Comparison of ENCODE assay signal across 8 cellular contexts in the genomic region with DNA sequence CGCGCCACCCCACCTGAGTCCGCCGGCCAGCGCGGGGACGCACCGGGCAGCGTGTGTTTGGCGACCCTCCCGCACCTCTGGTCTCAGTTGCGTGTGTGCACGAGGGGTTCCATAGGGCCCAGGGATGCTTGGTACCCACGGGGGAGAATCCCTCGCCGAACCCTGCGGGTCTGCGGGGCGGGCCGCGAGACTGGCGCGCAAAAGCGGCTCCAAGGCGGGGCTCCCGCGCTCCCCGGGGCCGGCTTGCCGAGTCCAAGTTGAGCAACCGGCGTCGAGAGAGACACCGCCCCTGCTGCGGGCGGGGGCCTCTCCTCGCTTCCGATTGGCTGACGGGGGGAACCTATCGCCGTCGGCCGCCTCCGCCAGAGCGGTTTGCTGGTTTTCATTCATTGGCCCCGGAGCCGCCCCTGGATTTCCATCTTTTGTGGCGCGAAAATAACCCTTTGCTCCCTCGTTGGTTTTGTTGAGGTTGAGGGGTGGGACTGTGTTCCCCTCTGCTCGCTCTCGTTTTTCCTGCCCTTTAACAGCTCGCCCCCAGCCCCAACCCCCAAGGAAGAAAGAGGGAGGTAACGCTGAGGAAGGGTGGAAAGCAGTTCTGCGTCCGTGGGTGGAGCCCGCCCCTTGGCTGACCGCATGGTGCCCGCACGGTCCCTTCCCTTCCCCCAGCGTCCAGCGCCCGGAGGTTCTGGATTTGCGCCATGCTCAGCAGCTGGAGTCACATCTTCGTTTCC. TPM values are rescaled to one million over a fixed set of nuclear protein-coding genes. Genes with fewer than 3 reads are reported as not detected.
DNase-seq lines count a peak whose midpoint lies in the region; ATAC-seq and TF ChIP-seq lines count a peak whose summit lies in the region.

No MANE protein-coding gene starts in this region.

- ATAC-seq in HG03196 (IDR thresholded peaks at IDR 0.05; ENCODE audit: unreplicated experiment): peak; percentile 62

- peak; percentile 100 for DNase-seq in COLO668 (lab: John Stamatoyannopoulos, UW; ENCODE audit: unreplicated experiment)
- DNase-seq in GM19240 (ENCODE audit: insufficient read length, low spot score): peak; percentile 81
- DNase-seq in NCI-H2196 treated with DMSO at 0.1 percent for 48 hours (lab: John Stamatoyannopoulos, UW; ENCODE audit: unreplicated experiment): peak; percentile 96
- peak; percentile 88 for DNase-seq in epidermal melanocyte (ENCODE audit: insufficient read length, low spot score)
- peak; percentile 99 for DNase-seq in myocyte (ENCODE audit: low read depth)
- peak; percentile 98 for DNase-seq in type B pancreatic cell (ENCODE audit: extremely low spot score, unreplicated experiment)

- H3K4me1 Mint-ChIP-seq in type B pancreatic cell (ENCODE audit: unreplicated experiment): peaks cover 23% of the 10 kb centered on the region

- no peaks in the 10 kb centered on the region for H3K27me3 Mint-ChIP-seq in type B pancreatic cell

- H3K4me3 Mint-ChIP-seq in type B pancreatic cell: peak overlapping the region; percentile 97

- no peaks in the 10 kb centered on the region for H3K36me3 Mint-ChIP-seq in type B pancreatic cell

- peak overlapping the region; percentile 95 for H3K27ac Mint-ChIP-seq in type B pancreatic cell

- peak overlapping the region; percentile 76 for H3K4me3 ChIP-seq in WI38 (ENCODE audit: low read depth, low read length)

- no peak for TF ChIP-seq CTCF in WI38 (IDR thresholded peaks at IDR 0.05; ENCODE audit: low read depth, low read length)
- no peak for TF ChIP-seq CTCF in type B pancreatic cell (conservative IDR thresholded peaks at IDR 0.05)

- H3K9me3 Mint-ChIP-seq in type B pancreatic cell: no peaks in the 10 kb centered on the region

RNA-seq across cellular contexts. Expression of gene IGF2BP3, which starts 4.0 kb away (rescaled TPM):
- total RNA-seq in myocyte (23.4 and 28.0 TPM in 2 replicates), type B pancreatic cell (ENCODE audit: low replicate concordance) (99.3 and 107 TPM in 2 replicates)
- polyA plus RNA-seq in myocyte (2012): 9.0 TPM

RNA-seq across cellular contexts. Expression of gene TRA2A, which starts 57.5 kb away (rescaled TPM):
- total RNA-seq in myocyte (17.4 and 24.4 TPM in 2 replicates), type B pancreatic cell (ENCODE audit: low replicate concordance) (97.9 and 116 TPM in 2 replicates)
- polyA plus RNA-seq in myocyte (2012): 39.2 TPM

Comparison
In these comparisons a context has a peak if more than half of its experiments do, and no peak if none do; other contexts are left out.
1. Peak in every context shown above with its lines: DNase-seq, ATAC-seq and H3K4me3 ChIP-seq.